In genomic region chr9:23820731-23821399, GRCh38 we compare ENCODE assay signal across 11 cellular contexts. TPM values are rescaled to one million over a fixed set of nuclear protein-coding genes. Genes with fewer than 3 reads are reported as not detected.
DNase-seq lines count a peak whose midpoint lies in the region; ATAC-seq and TF ChIP-seq lines count a peak whose summit lies in the region.
"Had no signal": no experiment of that assay in that cellular context is flagged by ENCODE, and none has a peak within 500 bp of the region (broad histone marks: within the 10 kb centered on the region; RNA-seq: fewer than 3 reads in every experiment).

No MANE protein-coding gene starts in this region.

- no peak overlapping the region for H3K4me3 Mint-ChIP-seq in activated T-cell treated with anti-CD3 and anti-CD28 coated beads, Interleukin-2, amount 50 U/mL, for 4 hours
- H3K4me3 Mint-ChIP-seq: T-helper 17 cell had no signal

- H3K4me1 ChIP-seq in HUES48 (ENCODE audit: control insufficient read depth, insufficient read depth, low read length) (peaks cover 56% of the 10 kb centered on the region), iPS-18a (ENCODE audit: control insufficient read depth, low read depth, low read length) (peaks cover 49% of the 10 kb centered on the region), sigmoid colon (peaks cover 0 to 38% (median 33%) of the 10 kb centered on the region in 4 donors)

- H3K9ac ChIP-seq in HUES48 (ENCODE audit: low read depth, low read length) (peak overlapping the region; percentile 57), iPS-18a (ENCODE audit: low read length) (peak overlapping the region; percentile 46)

- intact Hi-C loops in sigmoid colon (cut with DNase I), result no loop called here

- peaks cover 5% of the 10 kb centered on the region for H3K9me3 Mint-ChIP-seq in activated T-cell treated with anti-CD3 and anti-CD28 coated beads, Interleukin-2, amount 50 U/mL, for 4 hours

- H3K27me3 ChIP-seq in HUES48 (ENCODE audit: control insufficient read depth, insufficient read depth, low read length) (peaks cover 55% of the 10 kb centered on the region), iPS-18a (ENCODE audit: control insufficient read depth, insufficient read depth, low read length) (peaks cover 56% of the 10 kb centered on the region), sigmoid colon (peaks cover 30 to 94% (median 65%) of the 10 kb centered on the region in 3 donors)

- WGBS in sigmoid colon, 2 donors, result 2 to 6% methylated on average over 74 of the region's 74 CpGs

- H3K36me3 ChIP-seq in HUES48 (ENCODE audit: control insufficient read depth, insufficient read depth, low read length) (no peaks in the 10 kb centered on the region), iPS-18a (ENCODE audit: control insufficient read depth, low read depth, low read length) (no peaks in the 10 kb centered on the region), sigmoid colon (no peaks in the 10 kb centered on the region)

- H3K4me3 ChIP-seq in HUES48 (ENCODE audit: low read depth, low read length) (peak overlapping the region; percentile 86), iPS-18a (ENCODE audit: low read length) (peak overlapping the region; percentile 90), sigmoid colon (peak overlapping the region in 3 of 4 donors; percentile 32 to 47 (median 45))

- TF ChIP-seq CTCF in sigmoid colon (IDR thresholded peaks at IDR 0.05), result no peak

- H3K36me3 Mint-ChIP-seq in activated T-cell treated with anti-CD3 and anti-CD28 coated beads, Interleukin-2, amount 50 U/mL, for 4 hours (ENCODE audit: insufficient read depth), result no peaks in the 10 kb centered on the region

- H3K27ac ChIP-seq in HUES48 (ENCODE audit: low read depth, low read length) (peak overlapping the region; percentile 6), iPS-18a (ENCODE audit: low read length) (no peak overlapping the region), sigmoid colon (no peak overlapping the region)

- TF ChIP-seq EP300 in sigmoid colon (IDR thresholded peaks at IDR 0.05), result no peak

- no peak for TF ChIP-seq POLR2A in sigmoid colon (IDR thresholded peaks at IDR 0.05)

- H3K9me3 ChIP-seq in HUES48 (ENCODE audit: control insufficient read depth, insufficient read depth, low read length) (no peaks in the 10 kb centered on the region), iPS-18a (ENCODE audit: control insufficient read depth, low read depth, low read length) (no peaks in the 10 kb centered on the region), sigmoid colon (no peaks in the 10 kb centered on the region)

- DNase-seq in SK-N-DZ (ENCODE audit: low spot score), result peak; percentile 23
- DNase-seq in sigmoid colon, result no peak
- DNase-seq in NCI-H2107 (lab: John Stamatoyannopoulos, UW), result no peak
- no peak for DNase-seq in activated T-cell treated with anti-CD3 and anti-CD28 coated beads, Interleukin-2, amount 50 U/mL, for 4 hours
- no peak for DNase-seq in HuH-7.5 (ENCODE audit: low spot score)
- DNase-seq in NCI-H146 treated with DMSO at 0.1 percent for 48 hours (lab: John Stamatoyannopoulos, UW; ENCODE audit: unreplicated experiment), result no peak
- DNase-seq: HCEC 1CT, KG1, T-helper 17 cell had no signal

- peaks cover 33% of the 10 kb centered on the region for H3K27me3 Mint-ChIP-seq in activated T-cell treated with anti-CD3 and anti-CD28 coated beads, Interleukin-2, amount 50 U/mL, for 4 hours (ENCODE audit: low read depth)

- H3K4me1 Mint-ChIP-seq in activated T-cell treated with anti-CD3 and anti-CD28 coated beads, Interleukin-2, amount 50 U/mL, for 4 hours (ENCODE audit: low read depth), result no peaks in the 10 kb centered on the region
- H3K4me1 Mint-ChIP-seq: T-helper 17 cell had no signal

- no peak for ATAC-seq in activated T-cell treated with anti-CD3 and anti-CD28 coated beads, Interleukin-2, amount 50 U/mL, for 4 hours
- ATAC-seq: T-helper 17 cell had no signal

RNA-seq across cellular contexts. Expression of gene ELAVL2, which starts 5.2 kb away (rescaled TPM):
- polyA plus RNA-seq in SK-N-DZ (2014; cell fraction: cytosol; rRNA removed), result 31.7 and 32.0 TPM in 2 replicates
- polyA plus RNA-seq in SK-N-DZ (2014; cell fraction: nucleus; rRNA removed), result 7.7 and 9.9 TPM in 2 replicates
- under 1 TPM in 2 of 4 donors, not detected in 2; 0.16 to 0.36 TPM for total RNA-seq in sigmoid colon
- polyA plus RNA-seq in sigmoid colon, result under 1 TPM in 1 of 3 donors, not detected in 2; 0.22 TPM
- not detected for total RNA-seq in activated T-cell treated with anti-CD3 and anti-CD28 coated beads, Interleukin-2, amount 50 U/mL, for 4 hours
- total RNA-seq: T-helper 17 cell had no signal
